In genomic region chr4:18366762-18367358, GRCh38 we compare ENCODE assay signal across 8 cellular contexts.
DNase-seq lines count a peak whose midpoint lies in the region; ATAC-seq and TF ChIP-seq lines count a peak whose summit lies in the region.

No MANE protein-coding gene starts in this region.

- no TSS peak for BruUV-seq in mammary epithelial cell (replicated peaks; lab: Mats Ljungman, UMichigan)

- H2AK5ac ChIP-seq in neuronal stem cell (ENCODE audit: low read depth, low read length): no peak overlapping the region

- H3K36me3 ChIP-seq in mammary epithelial cell (ENCODE audit: insufficient read depth, low read length) (no peaks in the 10 kb centered on the region), neuronal stem cell (replicated peaks in 1 of 2; ENCODE audit: control insufficient read depth in 2 of 2, insufficient read depth in 2 of 2, low read length in 2 of 2) (no peaks in the 10 kb centered on the region)

- CTCF ChIA-PET in CD4-positive, alpha-beta T cell (lab: Charles Lee): no interaction called here
- CTCF ChIA-PET in mammary epithelial cell (lab: Charles Lee; ENCODE audit: low non-redundant PET): no interaction called here

- H2AFZ ChIP-seq in mammary epithelial cell (ENCODE audit: low read depth, low read length): no peak overlapping the region
- H2AFZ ChIP-seq in neuronal stem cell (ENCODE audit: low read length): peak overlapping the region; percentile 36

- H2BK5ac ChIP-seq in neuronal stem cell (ENCODE audit: low read length): no peak overlapping the region

- no peak overlapping the region for H3K18ac ChIP-seq in neuronal stem cell (ENCODE audit: low read length)

- ATAC-seq in CD4-positive, alpha-beta T cell (ENCODE audit: poor library complexity): no peak
- ATAC-seq in GM18867 (IDR thresholded peaks at IDR 0.05; ENCODE audit: unreplicated experiment) (peak; percentile 97), HG03045 (IDR thresholded peaks at IDR 0.05; ENCODE audit: unreplicated experiment) (peak; percentile 82)

- H3K4me3 ChIP-seq in mammary epithelial cell (replicated peaks in 1 of 3; ENCODE audit: insufficient read depth in 1 of 3, low read depth in 2 of 3, low read length in 3 of 3) (no peak overlapping the region), neuronal stem cell (ENCODE audit: low read length in 2 of 2) (no peak overlapping the region)

- intact Hi-C loops in CD4-positive, alpha-beta T cell (cut with DNase I, micrococcal nuclease): loop anchor here (2.0 to 10.0 kb wide), 2 partner anchors 550 to 822 kb away; no protein-coding TSS in a partner anchor
- intact Hi-C loops in mammary epithelial cell (cut with micrococcal nuclease): loop anchor here (1.0 to 10.0 kb wide), 4 partner anchors 342 to 818 kb away; partner anchors contain the start of gene LCORL
- intact Hi-C loops in posterior cingulate gyrus (cut with DNase I): loop anchor here (5.0 kb wide), 2 partner anchors 225 to 550 kb away; no protein-coding TSS in a partner anchor

- peaks cover 19% of the 10 kb centered on the region for H3K27me3 Mint-ChIP-seq in CD4-positive, alpha-beta T cell

- H3K79me1 ChIP-seq in neuronal stem cell (ENCODE audit: low read depth, low read length): no peaks in the 10 kb centered on the region

- no peaks in the 10 kb centered on the region for H3K9me3 Mint-ChIP-seq in CD4-positive, alpha-beta T cell

- H3K36me3 Mint-ChIP-seq in CD4-positive, alpha-beta T cell (ENCODE audit: low read depth): no peaks in the 10 kb centered on the region

- no peak overlapping the region for H3K27ac ChIP-seq in CD4-positive, alpha-beta T cell (ENCODE audit: low read depth, low read length)
- H3K27ac ChIP-seq in mammary epithelial cell (ENCODE audit: insufficient read depth, low read depth, low read length) (no peak overlapping the region), neuronal stem cell (replicated peaks; ENCODE audit: low read length) (no peak overlapping the region)

- no peaks in the 10 kb centered on the region for H4K20me1 ChIP-seq in mammary epithelial cell (ENCODE audit: insufficient read depth, low read length)

- no peak overlapping the region for H3K23ac ChIP-seq in neuronal stem cell (ENCODE audit: low read depth, low read length, poor library complexity)

- H2BK15ac ChIP-seq in neuronal stem cell (ENCODE audit: low read length): no peak overlapping the region

- H3K27me3 ChIP-seq in CD4-positive, alpha-beta T cell (ENCODE audit: control insufficient read depth, insufficient read depth, low read length): no peaks in the 10 kb centered on the region
- H3K27me3 ChIP-seq in mammary epithelial cell (ENCODE audit: insufficient read depth, low read length): no peaks in the 10 kb centered on the region
- H3K27me3 ChIP-seq in neuronal stem cell (ENCODE audit: control insufficient read depth in 3 of 3, insufficient read depth in 3 of 3, low read depth in 1 of 3, low read length in 3 of 3): no peaks in the 10 kb centered on the region

- in situ Hi-C loops in mammary epithelial cell (cut with MboI; ENCODE audit: low sequenced_read_pairs in 2 of 2): loop anchor here in 1 of 2 donors (25.0 kb wide), 1 partner anchor 530 kb away; no protein-coding TSS in a partner anchor

- no peak overlapping the region for H4K8ac ChIP-seq in neuronal stem cell (ENCODE audit: low read depth, low read length)

- H2BK120ac ChIP-seq in neuronal stem cell (ENCODE audit: low read depth, low read length): no peak overlapping the region

- no peak overlapping the region for H3K9ac ChIP-seq in mammary epithelial cell (ENCODE audit: insufficient read depth, low read length)
- H3K9ac ChIP-seq in neuronal stem cell (ENCODE audit: low read depth, low read length, poor library complexity): no peak overlapping the region

- no peak overlapping the region for H3K27ac Mint-ChIP-seq in CD4-positive, alpha-beta T cell

- no peak overlapping the region for H3K4ac ChIP-seq in neuronal stem cell (ENCODE audit: low read length)

- TF ChIP-seq CTCF in CD4-positive, alpha-beta T cell (IDR thresholded peaks at IDR 0.05): peak; percentile 29
- TF ChIP-seq CTCF in mammary epithelial cell (conservative IDR thresholded peaks at IDR 0.05 in 1 of 2, IDR thresholded peaks at IDR 0.05 in 1 of 2; ENCODE audit: extremely low read depth in 1 of 2, insufficient read depth in 1 of 2, low read depth in 1 of 2, low read length in 2 of 2): peak; percentile 58 to 64

- H3K4me1 Mint-ChIP-seq in CD4-positive, alpha-beta T cell (ENCODE audit: low read depth): no peaks in the 10 kb centered on the region

- no peak overlapping the region for H3K4me3 Mint-ChIP-seq in CD4-positive, alpha-beta T cell

- H3K14ac ChIP-seq in neuronal stem cell (ENCODE audit: low read length): no peak overlapping the region

- no peak overlapping the region for H4K91ac ChIP-seq in neuronal stem cell (ENCODE audit: low read depth, low read length, poor library complexity)

- H3K79me2 ChIP-seq in mammary epithelial cell (ENCODE audit: insufficient read depth, low read length): no peaks in the 10 kb centered on the region

- no peak for DNase-seq in CD4-positive, alpha-beta T cell
- DNase-seq in NCI-H2196 (lab: John Stamatoyannopoulos, UW; ENCODE audit: unreplicated experiment) (peak; percentile 1), mammary epithelial cell (peak; percentile 17), neuronal stem cell (ENCODE audit: low spot score) (no peak), activated gamma-delta T cell treated with Interleukin-2 at 50 U/mL for 16 hours (no peak), posterior cingulate gyrus (no peak)

- H3K4me1 ChIP-seq in mammary epithelial cell (ENCODE audit: insufficient read depth, low read length) (no peaks in the 10 kb centered on the region), neuronal stem cell (ENCODE audit: control insufficient read depth in 2 of 2, insufficient read depth in 1 of 2, low read depth in 1 of 2, low read length in 2 of 2) (no peaks in the 10 kb centered on the region)

- dilution Hi-C loops in mammary epithelial cell (cut with HindIII; ENCODE audit: low sequenced_read_pairs): no loop called here

- WGBS in mammary epithelial cell (ENCODE audit: low coverage, missing lambda C conversion rate): 88% methylated on average over 1 of the region's 2 CpGs
- no CpG with 5 or more reads among the region's 2 CpGs for WGBS in neuronal stem cell (ENCODE audit: extremely low coverage in 2 of 2, insufficient read length in 2 of 2, insufficient replicate concordance in 1 of 2), 2 donors

- POLR2A ChIA-PET in CD4-positive, alpha-beta T cell (lab: Charles Lee): no interaction called here

- no peak overlapping the region for H3K4me2 ChIP-seq in mammary epithelial cell (ENCODE audit: insufficient read depth, low read depth, low read length)
- no peak overlapping the region for H3K4me2 ChIP-seq in neuronal stem cell (ENCODE audit: insufficient read depth, low read length, poor library complexity, severe bottlenecking)

- no peak overlapping the region for H2BK12ac ChIP-seq in neuronal stem cell (ENCODE audit: low read length)

- H3K9me3 ChIP-seq in CD4-positive, alpha-beta T cell (ENCODE audit: control insufficient read depth, low read length): no peaks in the 10 kb centered on the region
- H3K9me3 ChIP-seq in mammary epithelial cell (replicated peaks; ENCODE audit: insufficient read depth, low read length) (no peaks in the 10 kb centered on the region), neuronal stem cell (replicated peaks in 1 of 2; ENCODE audit: control insufficient read depth in 2 of 2, insufficient read depth in 1 of 2, low read depth in 1 of 2, low read length in 2 of 2) (no peaks in the 10 kb centered on the region)

Comparison
In these comparisons a context has a peak if more than half of its experiments do, and no peak if none do; other contexts are left out.
1. DNase-seq: peak in NCI-H2196 (single experiment) and mammary epithelial cell (single experiment); none in CD4-positive, alpha-beta T cell (0 of 10), neuronal stem cell (single experiment), activated gamma-delta T cell treated with Interleukin-2 at 50 U/mL for 16 hours (single experiment) and posterior cingulate gyrus (0 of 10).